ENCODE assay signal across 22 cellular contexts in genomic region chrX:52501362-52501761, GRCh38. TPM values are rescaled to one million over a fixed set of nuclear protein-coding genes. Genes with fewer than 3 reads are reported as not detected.
"Had no signal": no experiment of that assay in that cellular context is flagged by ENCODE, and none has a peak within 500 bp of the region (broad histone marks: within the 10 kb centered on the region; RNA-seq: fewer than 3 reads in every experiment).

No MANE protein-coding gene starts in this region.

RNA-seq across cellular contexts. Expression of gene XAGE1A, which starts 5.8 kb away (rescaled TPM):
- total RNA-seq: kidney; kidney epithelial cell; left cardiac atrium; left colon; left lobe of liver; left lung; left ventricle myocardium inferior; left ventricle myocardium superior; liver; lower lobe of right lung; lung microvascular endothelial cell; mammary epithelial cell; mesenteric fat pad; mesothelial cell of epicardium; mononuclear cell; mucosa of descending colon; mucosa of gallbladder; myocyte; naive thymus-derived CD4-positive, alpha-beta T cell; naive thymus-derived CD8-positive, alpha-beta T cell had no signal
- polyA plus RNA-seq: immature natural killer cell; keratinocyte; liver; mammary epithelial cell; naive thymus-derived CD4-positive, alpha-beta T cell; naive thymus-derived CD8-positive, alpha-beta T cell had no signal

RNA-seq across cellular contexts. Expression of gene XAGE1B, which starts 15.5 kb away (rescaled TPM):
- total RNA-seq: kidney; kidney epithelial cell; left cardiac atrium; left colon; left lobe of liver; left ventricle myocardium inferior; left ventricle myocardium superior; liver; lower lobe of right lung; lung microvascular endothelial cell; mammary epithelial cell; mesenteric fat pad; mesothelial cell of epicardium; mononuclear cell; mucosa of descending colon; mucosa of gallbladder; myocyte; naive thymus-derived CD4-positive, alpha-beta T cell; naive thymus-derived CD8-positive, alpha-beta T cell had no signal
- polyA plus RNA-seq: immature natural killer cell; keratinocyte; liver; mammary epithelial cell; naive thymus-derived CD4-positive, alpha-beta T cell; naive thymus-derived CD8-positive, alpha-beta T cell had no signal
